ENCODE assay signal across 13 cellular contexts in genomic region chr1:215599418-215599817, GRCh38. TPM values are rescaled to one million over a fixed set of nuclear protein-coding genes. Genes with fewer than 3 reads are reported as not detected.
DNase-seq lines count a peak whose midpoint lies in the region; ATAC-seq and TF ChIP-seq lines count a peak whose summit lies in the region.
"Had no signal": no experiment of that assay in that cellular context is flagged by ENCODE, and none has a peak within 500 bp of the region (broad histone marks: within the 10 kb centered on the region; RNA-seq: fewer than 3 reads in every experiment).

No MANE protein-coding gene starts in this region.

- in situ Hi-C loops in astrocyte of the cerebellum (cut with HindIII; ENCODE audit: low sequenced_read_pairs): no loop called here

- no peak for TF ChIP-seq CTCF in heart left ventricle (IDR thresholded peaks at IDR 0.05)
- no peak for TF ChIP-seq CTCF in astrocyte of the cerebellum (IDR thresholded peaks at IDR 0.05; ENCODE audit: low read depth, low read length, missing control alignments)
- no peak for TF ChIP-seq CTCF in type B pancreatic cell (conservative IDR thresholded peaks at IDR 0.05)
- no peak for TF ChIP-seq CTCF in CD4-positive, alpha-beta T cell (IDR thresholded peaks at IDR 0.05)

- H3K27ac ChIP-seq in heart left ventricle (peak overlapping the region in 2 of 12 donors; percentile 1 to 28), right cardiac atrium (ENCODE audit: low read length) (no peak overlapping the region)
- no peak overlapping the region for H3K27ac ChIP-seq in CD4-positive, alpha-beta T cell (ENCODE audit: low read depth, low read length)

- peak overlapping the region; percentile 21 for H3K27ac Mint-ChIP-seq in type B pancreatic cell
- H3K27ac Mint-ChIP-seq in CD4-positive, alpha-beta T cell: no peak overlapping the region
- H3K27ac Mint-ChIP-seq: activated T-cell treated with anti-CD3 and anti-CD28 coated beads, Interleukin-2, amount 50 U/mL, for 72 hours had no signal

- intact Hi-C loops in heart left ventricle (cut with DNase I) (no loop called here), Right ventricle myocardium inferior (cut with DNase I) (no loop called here), right cardiac atrium (cut with DNase I) (no loop called here)
- intact Hi-C loops in CD4-positive, alpha-beta T cell (cut with DNase I, micrococcal nuclease): no loop called here

- WGBS in heart left ventricle, 4 donors: 19 to 29% (median 23%) methylated on average over 2 of the region's 2 CpGs
- WGBS in right cardiac atrium: 33% methylated on average over 2 of the region's 2 CpGs

- TF ChIP-seq POLR2A in heart left ventricle (IDR thresholded peaks at IDR 0.05): no peak

- ATAC-seq in heart left ventricle: peak; percentile 34 to 64 (median 48)
- no peak for ATAC-seq in Right ventricle myocardium inferior
- ATAC-seq in right cardiac atrium: peak; percentile 36 to 54
- ATAC-seq in HG02763 (IDR thresholded peaks at IDR 0.05; ENCODE audit: unreplicated experiment): no peak
- no peak for ATAC-seq in CD4-positive, alpha-beta T cell (ENCODE audit: poor library complexity)
- ATAC-seq: activated T-cell treated with anti-CD3 and anti-CD28 coated beads, Interleukin-2, amount 50 U/mL, for 72 hours; HepG2 had no signal

- no peaks in the 10 kb centered on the region for H3K27me3 Mint-ChIP-seq in type B pancreatic cell
- H3K27me3 Mint-ChIP-seq in CD4-positive, alpha-beta T cell: no peaks in the 10 kb centered on the region
- H3K27me3 Mint-ChIP-seq: central memory CD8-positive, alpha-beta T cell had no signal

- CTCF ChIA-PET in CD4-positive, alpha-beta T cell (lab: Charles Lee): no interaction called here

- H3K9me3 ChIP-seq in heart left ventricle (no peaks in the 10 kb centered on the region), right cardiac atrium (ENCODE audit: control insufficient read depth, low read length) (no peaks in the 10 kb centered on the region)
- H3K9me3 ChIP-seq in CD4-positive, alpha-beta T cell (ENCODE audit: control insufficient read depth, low read length): no peaks in the 10 kb centered on the region
- H3K9me3 ChIP-seq: transverse colon had no signal

- POLR2A ChIA-PET in CD4-positive, alpha-beta T cell (lab: Charles Lee): no interaction called here

- DNase-seq in heart left ventricle: no peak
- DNase-seq in Right ventricle myocardium inferior (ENCODE audit: missing footprints): no peak
- peak; percentile 45 for DNase-seq in astrocyte of the cerebellum (ENCODE audit: low read depth)
- no peak for DNase-seq in right cardiac atrium
- no peak for DNase-seq in type B pancreatic cell (ENCODE audit: extremely low spot score, unreplicated experiment)
- no peak for DNase-seq in stimulated activated naive CD4-positive, alpha-beta T cell (lab: John Stamatoyannopoulos, UW)
- no peak for DNase-seq in CD4-positive, alpha-beta T cell
- DNase-seq: activated CD4-positive, CD25-positive, alpha-beta regulatory T cell; activated T-cell treated with anti-CD3 and anti-CD28 coated beads, Interleukin-2, amount 50 U/mL, for 72 hours; transverse colon had no signal

- H3K4me3 ChIP-seq in heart left ventricle (no peak overlapping the region), astrocyte of the cerebellum (ENCODE audit: low read depth, low read length) (no peak overlapping the region), right cardiac atrium (ENCODE audit: low read length) (no peak overlapping the region)
- H3K4me3 ChIP-seq: transverse colon had no signal

- H3K4me3 Mint-ChIP-seq in type B pancreatic cell: no peak overlapping the region
- H3K4me3 Mint-ChIP-seq in CD4-positive, alpha-beta T cell: no peak overlapping the region
- H3K4me3 Mint-ChIP-seq: activated T-cell treated with anti-CD3 and anti-CD28 coated beads, Interleukin-2, amount 50 U/mL, for 72 hours; central memory CD8-positive, alpha-beta T cell had no signal

- H3K4me1 Mint-ChIP-seq in type B pancreatic cell (ENCODE audit: unreplicated experiment): peaks cover 15% of the 10 kb centered on the region
- no peaks in the 10 kb centered on the region for H3K4me1 Mint-ChIP-seq in CD4-positive, alpha-beta T cell (ENCODE audit: low read depth)
- H3K4me1 Mint-ChIP-seq: central memory CD8-positive, alpha-beta T cell had no signal

- H3K27me3 ChIP-seq in heart left ventricle (no peaks in the 10 kb centered on the region), right cardiac atrium (ENCODE audit: control insufficient read depth, insufficient read depth) (no peaks in the 10 kb centered on the region)
- no peaks in the 10 kb centered on the region for H3K27me3 ChIP-seq in CD4-positive, alpha-beta T cell (ENCODE audit: control insufficient read depth, insufficient read depth, low read length)
- H3K27me3 ChIP-seq: transverse colon had no signal

- no peaks in the 10 kb centered on the region for H3K9me3 Mint-ChIP-seq in type B pancreatic cell
- no peaks in the 10 kb centered on the region for H3K9me3 Mint-ChIP-seq in CD4-positive, alpha-beta T cell
- H3K9me3 Mint-ChIP-seq: activated T-cell treated with anti-CD3 and anti-CD28 coated beads, Interleukin-2, amount 50 U/mL, for 72 hours had no signal

- H3K36me3 Mint-ChIP-seq in type B pancreatic cell: peaks cover 47% of the 10 kb centered on the region
- peaks cover 22% of the 10 kb centered on the region for H3K36me3 Mint-ChIP-seq in CD4-positive, alpha-beta T cell (ENCODE audit: low read depth)

- H3K4me1 ChIP-seq in heart left ventricle: peaks cover 0 to 18% (median 3%) of the 10 kb centered on the region in 12 donors
- peaks cover 3% of the 10 kb centered on the region for H3K4me1 ChIP-seq in right cardiac atrium (ENCODE audit: control insufficient read depth, insufficient read depth, low read length)

- peaks cover 0 to 75% (median 20%) of the 10 kb centered on the region in 9 donors for H3K36me3 ChIP-seq in heart left ventricle

RNA-seq across cellular contexts. Expression of gene KCTD3, which starts 32.3 kb away (rescaled TPM):
- total RNA-seq in heart left ventricle (10 to 100 TPM; 13.2 to 22.5 (median 18.8) TPM), Right ventricle myocardium inferior (13.0 TPM), right cardiac atrium (10 to 100 TPM; 16.7 to 19.4 (median 17.4) TPM), type B pancreatic cell (ENCODE audit: low replicate concordance) (53.7 and 66.8 TPM in 2 replicates)
- polyA plus RNA-seq in heart left ventricle (10 to 100 TPM; 11.1 to 14.2 TPM), right cardiac atrium (11.7 TPM)
- 1 to 10 TPM; 3.0 to 4.8 TPM for total RNA-seq in CD4-positive, alpha-beta T cell

Comparison
In these comparisons a context has a peak if more than half of its experiments do, and no peak if none do; other contexts are left out.
1. ATAC-seq: peak in heart left ventricle (4 of 4) and right cardiac atrium (2 of 2); none in Right ventricle myocardium inferior (single experiment), HG02763 (single experiment) and CD4-positive, alpha-beta T cell (single experiment).